ENCODE assay signal across 8 cellular contexts in genomic region chr14:20855652-20856291, GRCh38. TPM values are rescaled to one million over a fixed set of nuclear protein-coding genes. Genes with fewer than 3 reads are reported as not detected.
A peak's percentile ranks its signal among the peaks of the same experiment; 100 is the strongest.
DNase-seq lines count a peak whose midpoint lies in the region; ATAC-seq, FAIRE-seq and TF ChIP-seq lines count a peak whose summit lies in the region.

No MANE protein-coding gene starts in this region.

- H3K4me3 ChIP-seq in GM06990 (replicated peaks; ENCODE audit: low read depth, low read length) = no peak overlapping the region
- H3K4me3 ChIP-seq in IMR-90 (ENCODE audit: insufficient read depth, low read depth, low read length) = no peak overlapping the region
- H3K4me3 ChIP-seq in GM12878 = no peak overlapping the region
- H3K4me3 ChIP-seq in skeletal muscle cell (ENCODE audit: low read depth, low read length) = no peak overlapping the region

- no peak overlapping the region for H3K56ac ChIP-seq in IMR-90 (ENCODE audit: extremely low read depth, insufficient read depth, low read length)

- no peak overlapping the region for H2AFZ ChIP-seq in IMR-90 (replicated peaks; ENCODE audit: low read length, poor library complexity)
- no peak overlapping the region for H2AFZ ChIP-seq in GM12878 (ENCODE audit: control insufficient read depth, low read depth, low read length)

- BruUV-seq in IMR-90 (replicated peaks; lab: Mats Ljungman, UMichigan) = no TSS peak
- BruUV-seq in GM12878 (replicated peaks; lab: Mats Ljungman, UMichigan) = no TSS peak

- H3K4me2 ChIP-seq in IMR-90 (ENCODE audit: low read depth, low read length) (no peak overlapping the region), GM12878 (ENCODE audit: control insufficient read depth, insufficient read depth) (no peak overlapping the region)

- 0% methylated on average over 2 of the region's 8 CpGs; no CpG with 5 or more reads in 1 of the 2 experiments for WGBS in IMR-90 (ENCODE audit: extremely low coverage in 2 of 2, insufficient read length in 1 of 2), 2 experiments
- 5% methylated on average over 8 of the region's 8 CpGs for WGBS in GM12878 (ENCODE audit: insufficient coverage, insufficient replicate concordance, low lambda C conversion rate, missing lambda C conversion rate)

- no peaks in the 10 kb centered on the region for H3K79me1 ChIP-seq in IMR-90 (ENCODE audit: low read depth in 1 of 2, low read length in 2 of 2)

- RAD21 ChIA-PET in GM12878 (lab: Charles Lee; ENCODE audit: unreplicated experiment) = interaction anchor here (0.5 to 3.5 kb wide), 12 partner anchors 9 to 400 kb away, joined by 3 to 26 read pairs (median 4); no protein-coding TSS in a partner anchor

- peak; percentile 83 for FAIRE-seq in GM12878 (lab: Jason Lieb, UNC)

- POLR2A ChIA-PET in IMR-90 (lab: Charles Lee; ENCODE audit: unreplicated experiment) = no interaction called here
- POLR2A ChIA-PET in GM12878 (lab: Charles Lee) = interaction anchor here (0.7 to 1.6 kb wide), 2 partner anchors 38 to 158 kb away, joined by 3 to 5 read pairs; no protein-coding TSS in a partner anchor

- H3K9me3 ChIP-seq in IMR-90 (ENCODE audit: control insufficient read depth, insufficient read depth, low read length) = no peaks in the 10 kb centered on the region
- no peaks in the 10 kb centered on the region for H3K9me3 ChIP-seq in GM12878 (replicated peaks; ENCODE audit: control insufficient read depth, insufficient read depth, low read length)

- SMC1A ChIA-PET in GM12878 (lab: Charles Lee; ENCODE audit: uncharacterized antibody, unreplicated experiment) = interaction anchor here (0.5 to 3.2 kb wide), 8 partner anchors 37 to 211 kb away, joined by 3 to 34 read pairs (median 5); no protein-coding TSS in a partner anchor

- H3K4ac ChIP-seq in IMR-90 (ENCODE audit: low read depth, low read length) = no peak overlapping the region

- TF ChIP-seq CTCF in GM06990 (IDR thresholded peaks at IDR 0.05; ENCODE audit: insufficient read depth, low read length, poor library complexity, severe bottlenecking) = peak; percentile 71
- TF ChIP-seq CTCF in IMR-90 (conservative IDR thresholded peaks at IDR 0.05; ENCODE audit: low read depth, low read length) = peak; percentile 61
- peak; percentile 74 to 85 (median 81) for TF ChIP-seq CTCF in GM12878 (IDR thresholded peaks at IDR 0.05 in 2 of 3, conservative IDR thresholded peaks at IDR 0.05 in 1 of 3; ENCODE audit: control insufficient read depth in 2 of 3, extremely low read depth in 1 of 3, insufficient read depth in 1 of 3, low read depth in 3 of 3, low read length in 3 of 3)

- 0 out of 2 replicates have a peak, but pooled peaks cover 3% of the 10 kb centered on the region for H3K27me3 ChIP-seq in GM06990 (replicated peaks; ENCODE audit: control insufficient read depth, insufficient read depth, low read length)
- H3K27me3 ChIP-seq in IMR-90 (ENCODE audit: control insufficient read depth, insufficient read depth, low read length) = peaks cover 2% of the 10 kb centered on the region; the same call in 1 of the 2 replicates
- H3K27me3 ChIP-seq in GM12878 (replicated peaks in 1 of 2; ENCODE audit: control insufficient read depth in 2 of 2, insufficient read depth in 2 of 2, low read length in 1 of 2) = no peaks in the 10 kb centered on the region

- in situ Hi-C loops in IMR-90 (cut with MboI; ENCODE audit: low sequenced_read_pairs) = no loop called here
- in situ Hi-C loops in GM12878 (cut with MboI) = loop anchor here (5.0 kb wide), 2 partner anchors 112 to 158 kb away; no protein-coding TSS in a partner anchor

- DNase-seq in GM06990 (ENCODE audit: extremely low read depth, insufficient read length) (peak; percentile 16), IMR-90 (peak; percentile 59), SHP77 treated with DMSO at 0.1 percent for 48 hours (lab: John Stamatoyannopoulos, UW) (peak; percentile 51), GM12878 (ENCODE audit: low read depth, low spot score) (peak; percentile 21), hippocampal formation (lab: John Stamatoyannopoulos, UW) (peak; percentile 67 to 94), skeletal muscle cell (ENCODE audit: low read depth) (peak; percentile 36), mesenteric fat pad (ENCODE audit: low spot score) (no peak)

- no peak overlapping the region for H2AK5ac ChIP-seq in IMR-90 (ENCODE audit: low read depth, low read length)

- H3K4me1 ChIP-seq in IMR-90 (ENCODE audit: control insufficient read depth, insufficient read depth, low read length) = no peaks in the 10 kb centered on the region
- H3K4me1 ChIP-seq in GM12878 (ENCODE audit: control insufficient read depth, insufficient read depth, low read length) = no peaks in the 10 kb centered on the region

- no peaks in the 10 kb centered on the region for H4K20me1 ChIP-seq in IMR-90 (ENCODE audit: insufficient read depth, low read length)
- H4K20me1 ChIP-seq in GM12878 (ENCODE audit: control insufficient read depth, insufficient read depth) = no peaks in the 10 kb centered on the region

- no peak overlapping the region for H3K9ac ChIP-seq in IMR-90 (ENCODE audit: low read depth, low read length)
- no peak overlapping the region for H3K9ac ChIP-seq in GM12878 (ENCODE audit: control insufficient read depth, insufficient read depth, low read length)

- peak; percentile 63 for TF ChIP-seq RAD21 in IMR-90 (IDR thresholded peaks at IDR 0.05; ENCODE audit: low read length)
- peak; percentile 95 for TF ChIP-seq RAD21 in GM12878 (IDR thresholded peaks at IDR 0.05; ENCODE audit: insufficient read depth, low read depth, low read length)

- TF ChIP-seq POLR2A in IMR-90 (IDR thresholded peaks at IDR 0.05; ENCODE audit: low read depth, low read length) (no peak), GM12878 (IDR thresholded peaks at IDR 0.05; ENCODE audit: low read depth, low read length) (no peak)

- no peak overlapping the region for H2BK5ac ChIP-seq in IMR-90 (ENCODE audit: low read depth, low read length, poor library complexity, severe bottlenecking)

- H2AK9ac ChIP-seq in IMR-90 (replicated peaks; ENCODE audit: low read depth, low read length, poor library complexity) = no peak overlapping the region

- no peaks in the 10 kb centered on the region for H3K79me2 ChIP-seq in GM12878 (ENCODE audit: control insufficient read depth, insufficient read depth, low read length)

- H4K8ac ChIP-seq in IMR-90 (ENCODE audit: low read depth in 2 of 2, low read length in 2 of 2) = no peak overlapping the region

- no peak overlapping the region for H2BK120ac ChIP-seq in IMR-90 (ENCODE audit: low read depth, low read length)

- no peak overlapping the region for H3K23ac ChIP-seq in IMR-90 (ENCODE audit: low read depth, low read length)

- no peak for TF ChIP-seq EP300 in GM12878 (IDR thresholded peaks at IDR 0.05; ENCODE audit: borderline replicate concordance in 1 of 2, control insufficient read depth in 1 of 2, low read depth in 2 of 2, low read length in 2 of 2)

- H2BK20ac ChIP-seq in IMR-90 (ENCODE audit: low read depth, low read length) = no peak overlapping the region

- CTCF ChIA-PET in IMR-90 (lab: Yijun Ruan, JAX) (interaction anchor here (0.6 to 2.1 kb wide), 2 partner anchors 37 to 116 kb away, joined by 8 read pairs; no protein-coding TSS in a partner anchor), GM12878 (lab: Yijun Ruan, JAX) (interaction anchor here (0.5 to 2.1 kb wide), 26 partner anchors 12 to 481 kb away, joined by 3 to 25 read pairs (median 5); partner anchors contain the start of gene RNASE6)

- H2BK15ac ChIP-seq in IMR-90 (ENCODE audit: low read depth, low read length) = no peak overlapping the region

- intact Hi-C loops in IMR-90 (cut with micrococcal nuclease) = loop anchor here (1.0 to 5.0 kb wide), 2 partner anchors 158 to 247 kb away; partner anchors contain the start of gene TMEM253
- intact Hi-C loops in GM12878 (cut with micrococcal nuclease; ENCODE audit: unreplicated experiment) = loop anchor here (1.0 kb wide), 2 partner anchors 97 to 158 kb away; no protein-coding TSS in a partner anchor

- H3K9me1 ChIP-seq in IMR-90 (ENCODE audit: insufficient read depth, low read length) = no peaks in the 10 kb centered on the region

- no peak overlapping the region for H3K18ac ChIP-seq in IMR-90 (ENCODE audit: low read depth, low read length)

- H4K5ac ChIP-seq in IMR-90 (ENCODE audit: low read depth, low read length) = no peak overlapping the region

- ATAC-seq in GM21529 (IDR thresholded peaks at IDR 0.05; ENCODE audit: unreplicated experiment) = peak; percentile 80
- ATAC-seq in IMR-90 (ENCODE audit: low read depth) = peak; percentile 89
- ATAC-seq in GM12878 = peak; percentile 95

- no peak overlapping the region for H3K27ac ChIP-seq in IMR-90 (ENCODE audit: insufficient read depth, low read length)
- H3K27ac ChIP-seq in GM12878 (ENCODE audit: control insufficient read depth, insufficient read depth) = no peak overlapping the region

- no peaks in the 10 kb centered on the region for H3K36me3 ChIP-seq in GM06990 (ENCODE audit: control insufficient read depth, insufficient read depth, low read length)
- H3K36me3 ChIP-seq in IMR-90 (ENCODE audit: control insufficient read depth, insufficient read depth, low read length) = no peaks in the 10 kb centered on the region
- H3K36me3 ChIP-seq in GM12878 (ENCODE audit: control insufficient read depth in 2 of 2, insufficient read depth in 2 of 2, low read length in 1 of 2) = no peaks in the 10 kb centered on the region

- dilution Hi-C loops in IMR-90 (cut with HindIII; ENCODE audit: low sequenced_read_pairs, unreplicated experiment) = no loop called here

- H4K91ac ChIP-seq in IMR-90 (ENCODE audit: insufficient read depth, low read depth, low read length) = no peak overlapping the region

- no peak overlapping the region for H3K14ac ChIP-seq in IMR-90 (replicated peaks; ENCODE audit: low read depth, low read length)

RNA-seq across cellular contexts. Expression of gene RNASE3, which starts 35.4 kb away (rescaled TPM):
- not detected in 2 replicates for total RNA-seq in IMR-90 (2012; rRNA removed)
- polyA plus RNA-seq in IMR-90 (2012; rRNA removed) = not detected in 2 replicates
- polyA plus RNA-seq in IMR-90 (2012; cell fraction: cytosol; rRNA removed) = not detected in 2 replicates
- not detected in 2 replicates for polyA plus RNA-seq in IMR-90 (2012; cell fraction: nucleus; rRNA removed; ENCODE audit: low replicate concordance)
- total RNA-seq in GM12878 (2013; cell fraction: nucleolus; rRNA removed) = not detected in 2 replicates
- total RNA-seq in GM12878 (2014; rRNA removed) = not detected in 2 replicates
- total RNA-seq in GM12878 (2014; rRNA removed; fragmentation: Illumina TruSeq; extraction: Trizol) = not detected in 2 replicates
- not detected in 2 replicates for total RNA-seq in GM12878 (2021)
- not detected for polyA plus RNA-seq in GM12878 (2011; ENCODE audit: low read depth)
- not detected in 2 replicates for polyA plus RNA-seq in GM12878 (2011; rRNA removed)
- polyA plus RNA-seq in GM12878 (2011; cell fraction: cytosol; rRNA removed) = not detected in 2 replicates
- polyA plus RNA-seq in GM12878 (2011; cell fraction: nucleus; rRNA removed) = not detected in 2 replicates
- not detected in 2 replicates for polyA plus RNA-seq in GM12878 (2012)
- polyA plus RNA-seq in GM12878 (2014; fragmentation: Illumina TruSeq; extraction: Trizol) = not detected in 2 replicates
- not detected for polyA plus RNA-seq in GM12878 (2014; fragmentation: Nextera tagmentation; extraction: Ambion mirVana)
- not detected in 2 replicates for polyA plus RNA-seq in GM12878 (2014; rRNA removed)
- polyA plus RNA-seq in GM12878 (2016; fragmentation: Nextera tagmentation; extraction: Ambion mirVana) = not detected
- polyA minus RNA-seq in GM12878 (2011; rRNA and poly(A)+ RNA removed) = not detected in 2 replicates
- not detected in 2 replicates for polyA minus RNA-seq in GM12878 (2011; cell fraction: cytosol; rRNA and poly(A)+ RNA removed)
- not detected in 2 replicates for polyA minus RNA-seq in GM12878 (2011; cell fraction: nucleus; rRNA and poly(A)+ RNA removed)
- total RNA-seq in mesenteric fat pad = 0.80 TPM

RNA-seq across cellular contexts. Expression of gene RNASE1, which starts 53.1 kb away (rescaled TPM):
- total RNA-seq in IMR-90 (2012; rRNA removed) (not detected in 2 replicates), GM12878 (2014; rRNA removed) (not detected in 2 replicates), GM12878 (2014; rRNA removed; fragmentation: Illumina TruSeq; extraction: Trizol) (not detected in 2 replicates), GM12878 (2021) (0.40 and 0.72 TPM in 2 replicates), mesenteric fat pad (641 TPM)
- polyA plus RNA-seq in IMR-90 (2012; rRNA removed) (not detected in 2 replicates), GM12878 (2011; rRNA removed) (not detected in 2 replicates), GM12878 (2014; fragmentation: Illumina TruSeq; extraction: Trizol) (not detected in 2 replicates), GM12878 (2014; fragmentation: Nextera tagmentation; extraction: Ambion mirVana) (under 1 TPM in 1 of 2 experiments, not detected in 1; 0.11 TPM), GM12878 (2014; rRNA removed) (0.27 and 0.38 TPM in 2 replicates), GM12878 (2016; fragmentation: Nextera tagmentation; extraction: Ambion mirVana) (not detected)
- polyA plus RNA-seq in IMR-90 (2012; cell fraction: cytosol; rRNA removed) = not detected in 2 replicates
- not detected in 2 replicates for polyA plus RNA-seq in IMR-90 (2012; cell fraction: nucleus; rRNA removed; ENCODE audit: low replicate concordance)
- not detected in 2 replicates for total RNA-seq in GM12878 (2013; cell fraction: nucleolus; rRNA removed)
- polyA plus RNA-seq in GM12878 (2011; ENCODE audit: low read depth) = not detected
- polyA plus RNA-seq in GM12878 (2011; cell fraction: cytosol; rRNA removed) = not detected in 2 replicates
- not detected in 2 replicates for polyA plus RNA-seq in GM12878 (2011; cell fraction: nucleus; rRNA removed)
- not detected in 2 replicates for polyA plus RNA-seq in GM12878 (2012)
- polyA minus RNA-seq in GM12878 (2011; rRNA and poly(A)+ RNA removed) = not detected in 2 replicates
- polyA minus RNA-seq in GM12878 (2011; cell fraction: cytosol; rRNA and poly(A)+ RNA removed) = not detected in 2 replicates
- polyA minus RNA-seq in GM12878 (2011; cell fraction: nucleus; rRNA and poly(A)+ RNA removed) = not detected in 2 replicates

Comparison
In these comparisons a context has a peak if more than half of its experiments do, and no peak if none do; other contexts are left out.
1. RNA of gene RNASE1, which starts 53.1 kb away (total RNA-seq): 641 TPM in mesenteric fat pad (single experiment); 0.40 to 0.72 TPM in GM12878 and not detected in IMR-90; every median in the first group is over 100 times any median in the second.
2. Peak in every context shown above with its lines, with median percentiles within 50 percentile points of each other: CTCF ChIP-seq and ATAC-seq.